In the genomic region with DNA sequence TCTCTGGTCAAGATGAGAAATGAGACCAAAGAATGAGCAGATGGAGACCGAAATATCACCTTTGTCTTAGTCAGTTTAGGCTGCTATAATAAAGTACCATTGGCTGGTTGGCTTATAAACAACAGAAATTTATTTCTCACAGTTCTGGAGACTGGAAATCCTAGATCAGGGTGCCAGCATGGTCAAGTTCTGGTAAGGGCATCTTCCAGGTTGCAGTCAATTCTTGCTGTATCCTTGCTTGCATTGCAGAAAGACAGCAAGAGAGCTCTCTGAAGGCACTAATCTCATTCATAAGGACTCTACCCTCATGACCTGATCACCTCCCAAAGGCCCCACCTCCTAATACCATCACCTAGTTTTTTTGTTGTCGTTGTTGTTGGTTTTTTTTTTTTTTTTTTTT, we compare ENCODE assay signal across 38 cellular contexts.
"Had no signal": no experiment of that assay in that cellular context is flagged by ENCODE, and none has a peak within 500 bp of the region (broad histone marks: within the 10 kb centered on the region; RNA-seq: fewer than 3 reads in every experiment).

No MANE protein-coding gene starts in this region.

- H3K36me3 Mint-ChIP-seq: activated naive CD4-positive, alpha-beta T cell treated with anti-CD3 and anti-CD28 coated beads, Interleukin-2, amount 10 ng/mL, durations not matched to agents 7 days and 5 days; activated naive CD4-positive, alpha-beta T cell treated with anti-CD3 and anti-CD28 coated beads, Interleukin-2, amount 50 U/mL, for 24 hours; activated naive CD4-positive, alpha-beta T cell treated with anti-CD3 and anti-CD28 coated beads, Interleukin-2, amount 50 U/mL, for 72 hours; activated naive CD8-positive, alpha-beta T cell treated with anti-CD3 and anti-CD28 coated beads for 36 hours; brain had no signal

- DNase-seq: activated effector memory CD4-positive, alpha-beta T cell treated with anti-CD3 and anti-CD28 coated beads, Interleukin-2, amount 50 U/mL, for 16 hours; activated effector memory CD4-positive, alpha-beta T cell treated with Interleukin-2 at 50 U/mL for 16 hours; activated gamma-delta T cell; activated gamma-delta T cell treated with Interleukin-2 at 50 U/mL for 16 hours; activated naive CD4-positive, alpha-beta T cell; activated naive CD4-positive, alpha-beta T cell treated with anti-CD3 and anti-CD28 coated beads for 36 hours; activated naive CD4-positive, alpha-beta T cell treated with anti-CD3 and anti-CD28 coated beads, Interleukin-2, amount 10 ng/mL, durations not matched to agents 7 days and 5 days; activated naive CD4-positive, alpha-beta T cell treated with anti-CD3 and anti-CD28 coated beads, Interleukin-2, amount 50 U/mL, for 16 hours; activated naive CD4-positive, alpha-beta T cell treated with Interleukin-2 at 50 U/mL for 16 hours; activated naive CD8-positive, alpha-beta T cell treated with anti-CD3 and anti-CD28 coated beads for 36 hours; activated naive CD8-positive, alpha-beta T cell treated with anti-CD3 and anti-CD28 coated beads, Interleukin-2, amount 10 ng/mL, durations not matched to agents 7 days and 5 days; activated naive CD8-positive, alpha-beta T cell treated with anti-CD3 and anti-CD28 coated beads, Interleukin-2, amount 50 U/mL, for 24 hours; activated T-cell treated with anti-CD3 and anti-CD28 coated beads, Interleukin-2, amount 50 U/mL, for 1 hour; activated T-cell treated with anti-CD3 and anti-CD28 coated beads, Interleukin-2, amount 50 U/mL, for 24 hours; activated T-cell treated with anti-CD3 and anti-CD28 coated beads, Interleukin-2, amount 50 U/mL, for 4 hours; activated T-cell treated with anti-CD3 and anti-CD28 coated beads, Interleukin-2, amount 50 U/mL, for 48 hours; activated T-cell treated with anti-CD3 and anti-CD28 coated beads, Interleukin-2, amount 50 U/mL, for 72 hours; adrenal gland; amniotic stem cell; amygdala; anterior cingulate cortex; aorta; body of pancreas; brain microvascular endothelial cell; caudate nucleus; central memory CD4-positive, alpha-beta T cell; cerebellar nuclear complex had no signal

- H3K9me3 ChIP-seq: adrenal gland, ascending aorta, body of pancreas had no signal

- H3K4me1 Mint-ChIP-seq: activated naive CD4-positive, alpha-beta T cell treated with anti-CD3 and anti-CD28 coated beads, Interleukin-2, amount 10 ng/mL, durations not matched to agents 7 days and 5 days; activated naive CD4-positive, alpha-beta T cell treated with anti-CD3 and anti-CD28 coated beads, Interleukin-2, amount 50 U/mL, for 24 hours; activated naive CD8-positive, alpha-beta T cell treated with anti-CD3 and anti-CD28 coated beads for 36 hours; activated naive CD8-positive, alpha-beta T cell treated with anti-CD3 and anti-CD28 coated beads, Interleukin-2, amount 10 ng/mL, durations not matched to agents 7 days and 5 days; activated naive CD8-positive, alpha-beta T cell treated with anti-CD3 and anti-CD28 coated beads, Interleukin-2, amount 50 U/mL, for 24 hours; activated T-helper 17 cell treated with anti-CD3 and anti-CD28 coated beads, Interleukin-2, amount 50 U/mL, for 72 hours; brain; central memory CD8-positive, alpha-beta T cell had no signal

- H3K27me3 Mint-ChIP-seq: activated naive CD4-positive, alpha-beta T cell treated with anti-CD3 and anti-CD28 coated beads, Interleukin-2, amount 10 ng/mL, durations not matched to agents 7 days and 5 days; activated naive CD4-positive, alpha-beta T cell treated with anti-CD3 and anti-CD28 coated beads, Interleukin-2, amount 50 U/mL, for 24 hours; activated naive CD8-positive, alpha-beta T cell; activated naive CD8-positive, alpha-beta T cell treated with anti-CD3 and anti-CD28 coated beads for 36 hours; activated naive CD8-positive, alpha-beta T cell treated with anti-CD3 and anti-CD28 coated beads, Interleukin-2, amount 10 ng/mL, durations not matched to agents 7 days and 5 days; activated naive CD8-positive, alpha-beta T cell treated with anti-CD3 and anti-CD28 coated beads, Interleukin-2, amount 50 U/mL, for 24 hours; activated T-cell treated with anti-CD3 and anti-CD28 coated beads, Interleukin-2, amount 50 U/mL, for 24 hours; activated T-helper 17 cell treated with anti-CD3 and anti-CD28 coated beads, Interleukin-2, amount 50 U/mL, for 72 hours; central memory CD8-positive, alpha-beta T cell had no signal

- H3K4me1 ChIP-seq: ascending aorta, body of pancreas, breast epithelium had no signal

- H3K4me3 Mint-ChIP-seq: activated naive CD4-positive, alpha-beta T cell treated with anti-CD3 and anti-CD28 coated beads for 36 hours; activated naive CD4-positive, alpha-beta T cell treated with anti-CD3 and anti-CD28 coated beads, Interleukin-2, amount 10 ng/mL, durations not matched to agents 7 days and 5 days; activated naive CD4-positive, alpha-beta T cell treated with anti-CD3 and anti-CD28 coated beads, Interleukin-2, amount 50 U/mL, for 24 hours; activated naive CD8-positive, alpha-beta T cell; activated naive CD8-positive, alpha-beta T cell treated with anti-CD3 and anti-CD28 coated beads for 36 hours; activated naive CD8-positive, alpha-beta T cell treated with anti-CD3 and anti-CD28 coated beads, Interleukin-2, amount 10 ng/mL, durations not matched to agents 7 days and 5 days; activated naive CD8-positive, alpha-beta T cell treated with anti-CD3 and anti-CD28 coated beads, Interleukin-2, amount 50 U/mL, for 24 hours; activated T-cell treated with anti-CD3 and anti-CD28 coated beads, Interleukin-2, amount 50 U/mL, for 24 hours; activated T-cell treated with anti-CD3 and anti-CD28 coated beads, Interleukin-2, amount 50 U/mL, for 4 hours; activated T-cell treated with anti-CD3 and anti-CD28 coated beads, Interleukin-2, amount 50 U/mL, for 72 hours; activated T-helper 1 cell treated with anti-CD3 and anti-CD28 coated beads, Interleukin-12 subunit alpha, Interleukin-12 subunit beta, Interleukin-2, Interleukin-4 antibody, amounts not matched to agents 30 ng/mL and 10 ng/mL and 1 ng/mL, durations not matched to agents 14 hours and 24 hours and 36 hours; activated T-helper 17 cell treated with anti-CD3 and anti-CD28 coated beads, Interleukin-2, amount 50 U/mL, for 72 hours; brain; central memory CD8-positive, alpha-beta T cell had no signal

- H3K4me3 ChIP-seq: adrenal gland, ascending aorta, body of pancreas, breast epithelium, cardiac muscle cell had no signal

- H3K27ac Mint-ChIP-seq: activated naive CD4-positive, alpha-beta T cell treated with anti-CD3 and anti-CD28 coated beads for 36 hours; activated naive CD4-positive, alpha-beta T cell treated with anti-CD3 and anti-CD28 coated beads, Interleukin-2, amount 10 ng/mL, durations not matched to agents 7 days and 5 days; activated naive CD4-positive, alpha-beta T cell treated with anti-CD3 and anti-CD28 coated beads, Interleukin-2, amount 50 U/mL, for 24 hours; activated naive CD4-positive, alpha-beta T cell treated with anti-CD3 and anti-CD28 coated beads, Interleukin-2, amount 50 U/mL, for 72 hours; activated naive CD8-positive, alpha-beta T cell; activated naive CD8-positive, alpha-beta T cell treated with anti-CD3 and anti-CD28 coated beads for 36 hours; activated naive CD8-positive, alpha-beta T cell treated with anti-CD3 and anti-CD28 coated beads, Interleukin-2, amount 10 ng/mL, durations not matched to agents 7 days and 5 days; activated naive CD8-positive, alpha-beta T cell treated with anti-CD3 and anti-CD28 coated beads, Interleukin-2, amount 50 U/mL, for 24 hours; activated T-cell treated with anti-CD3 and anti-CD28 coated beads, Interleukin-2, amount 50 U/mL, for 24 hours; activated T-cell treated with anti-CD3 and anti-CD28 coated beads, Interleukin-2, amount 50 U/mL, for 72 hours; activated T-helper 1 cell treated with anti-CD3 and anti-CD28 coated beads, Interleukin-12 subunit alpha, Interleukin-12 subunit beta, Interleukin-2, Interleukin-4 antibody, amounts not matched to agents 30 ng/mL and 10 ng/mL and 1 ng/mL, durations not matched to agents 14 hours and 24 hours and 36 hours; activated T-helper 17 cell treated with anti-CD3 and anti-CD28 coated beads, Interleukin-2, amount 50 U/mL, for 72 hours; activated T-helper 2 cell treated with anti-CD3 and anti-CD28 coated beads, Interferon-gamma antibody, Interleukin-2, Interleukin-4, amounts not matched to agents 10 μg/mL and 5 μg/mL and 100 μg/mL, durations not matched to agents 14 hours and 24 hours and 36 hours; brain had no signal

- H3K27ac ChIP-seq: adrenal gland, ascending aorta, body of pancreas, brain microvascular endothelial cell, breast epithelium, cardiac muscle cell had no signal

- H3K9me3 Mint-ChIP-seq: activated naive CD4-positive, alpha-beta T cell treated with anti-CD3 and anti-CD28 coated beads for 36 hours; activated naive CD4-positive, alpha-beta T cell treated with anti-CD3 and anti-CD28 coated beads, Interleukin-2, amount 10 ng/mL, durations not matched to agents 7 days and 5 days; activated naive CD8-positive, alpha-beta T cell treated with anti-CD3 and anti-CD28 coated beads for 36 hours; activated naive CD8-positive, alpha-beta T cell treated with anti-CD3 and anti-CD28 coated beads, Interleukin-2, amount 50 U/mL, for 24 hours; activated T-cell treated with anti-CD3 and anti-CD28 coated beads, Interleukin-2, amount 50 U/mL, for 24 hours; activated T-cell treated with anti-CD3 and anti-CD28 coated beads, Interleukin-2, amount 50 U/mL, for 4 hours; activated T-helper 1 cell treated with anti-CD3 and anti-CD28 coated beads, Interleukin-12 subunit alpha, Interleukin-12 subunit beta, Interleukin-2, Interleukin-4 antibody, amounts not matched to agents 30 ng/mL and 10 ng/mL and 1 ng/mL, durations not matched to agents 14 hours and 24 hours and 36 hours; activated T-helper 17 cell treated with anti-CD3 and anti-CD28 coated beads, Interleukin-2, amount 50 U/mL, for 72 hours; central memory CD8-positive, alpha-beta T cell had no signal

- H3K27me3 ChIP-seq: adrenal gland, ascending aorta, body of pancreas, brain microvascular endothelial cell, breast epithelium, cardiac muscle cell had no signal

- ATAC-seq: activated naive CD4-positive, alpha-beta T cell treated with anti-CD3 and anti-CD28 coated beads, Interleukin-2, amount 50 U/mL, for 72 hours; activated naive CD8-positive, alpha-beta T cell treated with anti-CD3 and anti-CD28 coated beads, Interleukin-2, amount 50 U/mL, for 24 hours; activated T-cell treated with anti-CD3 and anti-CD28 coated beads, Interleukin-2, amount 50 U/mL, for 4 hours; activated T-cell treated with anti-CD3 and anti-CD28 coated beads, Interleukin-2, amount 50 U/mL, for 72 hours; activated T-helper 17 cell treated with anti-CD3 and anti-CD28 coated beads, Interleukin-2, amount 50 U/mL, for 72 hours; body of pancreas had no signal

- H3K36me3 ChIP-seq: adrenal gland, ascending aorta, brain microvascular endothelial cell, breast epithelium, cardiac muscle cell had no signal
